In the genomic region with DNA sequence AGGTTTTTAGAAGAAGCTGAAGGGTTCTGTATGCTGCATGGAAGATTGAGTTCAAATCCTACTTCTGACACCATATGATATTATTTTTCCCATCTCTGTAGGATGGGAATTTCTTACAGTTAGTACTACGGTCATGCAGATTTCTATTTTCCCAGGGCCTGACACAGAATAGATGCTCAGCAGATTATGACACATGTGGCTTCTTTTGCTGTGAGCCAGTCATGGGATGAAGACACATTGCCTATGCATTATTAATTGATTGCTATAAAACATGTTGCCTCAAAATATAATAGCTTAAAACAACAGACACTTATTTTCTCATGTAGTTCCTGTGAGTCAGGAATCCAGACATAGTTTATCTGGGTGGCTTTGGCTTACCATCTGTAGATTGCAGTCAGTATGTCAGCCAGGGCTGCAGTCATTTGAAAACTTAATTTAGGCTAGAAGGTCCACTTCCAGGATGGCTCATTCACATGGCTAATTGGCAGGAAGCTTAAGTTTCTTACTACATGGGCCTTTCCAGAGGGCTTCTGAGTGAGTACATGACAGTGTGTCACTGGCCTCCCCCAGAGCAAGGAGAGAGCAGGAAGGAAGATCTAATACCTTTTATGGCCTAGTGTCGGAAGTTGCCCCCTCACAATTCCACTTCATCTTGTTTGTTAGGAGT, we compare ENCODE assay signal across 11 cellular contexts. TPM values are rescaled to one million over a fixed set of nuclear protein-coding genes. Genes with fewer than 3 reads are reported as not detected.
DNase-seq lines count a peak whose midpoint lies in the region; ATAC-seq and TF ChIP-seq lines count a peak whose summit lies in the region.
"Had no signal": no experiment of that assay in that cellular context is flagged by ENCODE, and none has a peak within 500 bp of the region (broad histone marks: within the 10 kb centered on the region; RNA-seq: fewer than 3 reads in every experiment).

No MANE protein-coding gene starts in this region.

- no peaks in the 10 kb centered on the region for H3K27me3 Mint-ChIP-seq in activated T-helper 1 cell treated with anti-CD3 and anti-CD28 coated beads, Interleukin-12 subunit alpha, Interleukin-12 subunit beta, Interleukin-2, Interleukin-4 antibody, amounts not matched to agents 30 ng/mL and 10 ng/mL and 1 ng/mL, durations not matched to agents 14 hours and 24 hours and 36 hours (ENCODE audit: insufficient read depth)

- ATAC-seq in GM21526 (IDR thresholded peaks at IDR 0.05; ENCODE audit: low FRiP score, unreplicated experiment) = no peak

- H3K9ac ChIP-seq in colonic mucosa (ENCODE audit: low read depth in 2 of 2, low read length in 2 of 2) = no peak overlapping the region

- no peaks in the 10 kb centered on the region for H3K27me3 ChIP-seq in colonic mucosa

- H3K4me1 ChIP-seq in colonic mucosa = peaks cover 6% of the 10 kb centered on the region
- H3K4me1 ChIP-seq: HAP-1 had no signal

- H3K36me3 ChIP-seq in colonic mucosa = no peaks in the 10 kb centered on the region

- H3K27ac Mint-ChIP-seq in activated T-helper 1 cell treated with anti-CD3 and anti-CD28 coated beads, Interleukin-12 subunit alpha, Interleukin-12 subunit beta, Interleukin-2, Interleukin-4 antibody, amounts not matched to agents 30 ng/mL and 10 ng/mL and 1 ng/mL, durations not matched to agents 14 hours and 24 hours and 36 hours = peak overlapping the region; percentile 76

- H3K4me3 ChIP-seq in colonic mucosa = no peak overlapping the region
- H3K4me3 ChIP-seq: HAP-1 had no signal

- H3K36me3 Mint-ChIP-seq in activated T-helper 1 cell treated with anti-CD3 and anti-CD28 coated beads, Interleukin-12 subunit alpha, Interleukin-12 subunit beta, Interleukin-2, Interleukin-4 antibody, amounts not matched to agents 30 ng/mL and 10 ng/mL and 1 ng/mL, durations not matched to agents 14 hours and 24 hours and 36 hours (ENCODE audit: low read depth) = peaks cover 48% of the 10 kb centered on the region

- peak; percentile 40 for DNase-seq in stimulated activated CD4-positive, alpha-beta T cell treated with anti-CD3 and anti-CD28 coated beads, Interleukin-1b, Interleukin-23, amount 100 ng/mL, for 48 hours
- no peak for DNase-seq in stimulated activated CD4-positive, alpha-beta T cell treated with anti-CD3 and anti-CD28 coated beads, Interleukin-12 subunit alpha, Interleukin-12 subunit beta, amount 100 ng/mL, for 4 hours
- DNase-seq in activated T-helper 1 cell treated with anti-CD3 and anti-CD28 coated beads, Interleukin-12 subunit alpha, Interleukin-12 subunit beta, Interleukin-2, Interleukin-4 antibody, amounts not matched to agents 30 ng/mL and 10 ng/mL and 1 ng/mL, durations not matched to agents 14 hours and 24 hours and 36 hours (ENCODE audit: low spot score) = no peak
- DNase-seq in iPS-NIHi7 (ENCODE audit: extremely low spot score) (peak; percentile 31), NCI-H1930 (lab: John Stamatoyannopoulos, UW) (no peak), colonic mucosa (no peak), HEK293T (ENCODE audit: extremely low spot score) (no peak)
- DNase-seq: activated CD4-positive, CD25-positive, alpha-beta regulatory T cell treated with anti-CD3 and anti-CD28 coated beads, Interleukin-2, amount 50 U/mL, for 72 hours; NCI-H1436 treated with DMSO at 0.1 percent for 48 hours had no signal

- no peaks in the 10 kb centered on the region for H3K9me3 ChIP-seq in colonic mucosa
- H3K9me3 ChIP-seq: HAP-1 had no signal

- POLR2A ChIA-PET in HEK293T (lab: Yijun Ruan, JAX) = interaction anchor here (0.8 to 1.5 kb wide), 2 partner anchors 19 to 30 kb away, joined by 3 to 4 read pairs; a partner anchor contains a TSS

- intact Hi-C loops in activated T-helper 1 cell treated with anti-CD3 and anti-CD28 coated beads, Interleukin-12 subunit alpha, Interleukin-12 subunit beta, Interleukin-2, Interleukin-4 antibody, amounts not matched to agents 30 ng/mL and 10 ng/mL and 1 ng/mL, durations not matched to agents 14 hours and 24 hours and 36 hours (cut with micrococcal nuclease) = loop anchor here (1.0 kb wide), 1 partner anchor 10 kb away; no protein-coding TSS in a partner anchor
- intact Hi-C loops in colonic mucosa (cut with DNase I) = no loop called here

- H3K4me1 Mint-ChIP-seq in activated T-helper 1 cell treated with anti-CD3 and anti-CD28 coated beads, Interleukin-12 subunit alpha, Interleukin-12 subunit beta, Interleukin-2, Interleukin-4 antibody, amounts not matched to agents 30 ng/mL and 10 ng/mL and 1 ng/mL, durations not matched to agents 14 hours and 24 hours and 36 hours (ENCODE audit: low read depth) = peaks cover 54% of the 10 kb centered on the region

- no peak for TF ChIP-seq CTCF in colonic mucosa (IDR thresholded peaks at IDR 0.05)

- CTCF ChIA-PET in HEK293T (lab: Yijun Ruan, JAX) = no interaction called here

- H3K4me3 Mint-ChIP-seq in activated T-helper 1 cell treated with anti-CD3 and anti-CD28 coated beads, Interleukin-12 subunit alpha, Interleukin-12 subunit beta, Interleukin-2, Interleukin-4 antibody, amounts not matched to agents 30 ng/mL and 10 ng/mL and 1 ng/mL, durations not matched to agents 14 hours and 24 hours and 36 hours = no peak overlapping the region

- H3K27ac ChIP-seq in colonic mucosa = no peak overlapping the region

- H3K9me3 Mint-ChIP-seq in activated T-helper 1 cell treated with anti-CD3 and anti-CD28 coated beads, Interleukin-12 subunit alpha, Interleukin-12 subunit beta, Interleukin-2, Interleukin-4 antibody, amounts not matched to agents 30 ng/mL and 10 ng/mL and 1 ng/mL, durations not matched to agents 14 hours and 24 hours and 36 hours = peaks cover 8% of the 10 kb centered on the region

TF ChIP-seq in HEK293T, 16 proteins besides CTCF, POLR2A, EP300 and RAD21:
- TF ChIP-seq SUZ12 (IDR thresholded peaks at IDR 0.05) = no peak
- no peak for TF ChIP-seq FOXM1 (IDR thresholded peaks at IDR 0.05; ENCODE audit: borderline replicate concordance)
- TF ChIP-seq FOXA1 (IDR thresholded peaks at IDR 0.05) = no peak
- TF ChIP-seq HDGF (IDR thresholded peaks at IDR 0.05; ENCODE audit: borderline replicate concordance) = no peak
- TF ChIP-seq ZNF384 (IDR thresholded peaks at IDR 0.05) = no peak
- TF ChIP-seq L3MBTL2 (conservative IDR thresholded peaks at IDR 0.05) = no peak

RNA-seq across cellular contexts. Expression of a gene that starts 29.5 kb away (rescaled TPM):
- 120 and 123 TPM in 2 replicates for total RNA-seq in activated T-helper 1 cell treated with anti-CD3 and anti-CD28 coated beads, Interleukin-12 subunit alpha, Interleukin-12 subunit beta, Interleukin-2, Interleukin-4 antibody, amounts not matched to agents 30 ng/mL and 10 ng/mL and 1 ng/mL, durations not matched to agents 14 hours and 24 hours and 36 hours
- total RNA-seq in colonic mucosa = 10 to 100 TPM; 80.6 to 85.5 TPM

Comparison
In these comparisons a context has a peak if more than half of its experiments do, and no peak if none do; other contexts are left out.
1. DNase-seq: peak in stimulated activated CD4-positive, alpha-beta T cell treated with anti-CD3 and anti-CD28 coated beads, Interleukin-1b, Interleukin-23, amount 100 ng/mL, for 48 hours (single experiment) and iPS-NIHi7 (single experiment); none in stimulated activated CD4-positive, alpha-beta T cell treated with anti-CD3 and anti-CD28 coated beads, Interleukin-12 subunit alpha, Interleukin-12 subunit beta, amount 100 ng/mL, for 4 hours (single experiment), activated T-helper 1 cell treated with anti-CD3 and anti-CD28 coated beads, Interleukin-12 subunit alpha, Interleukin-12 subunit beta, Interleukin-2, Interleukin-4 antibody, amounts not matched to agents 30 ng/mL and 10 ng/mL and 1 ng/mL, durations not matched to agents 14 hours and 24 hours and 36 hours (single experiment), NCI-H1930 (0 of 2), colonic mucosa (single experiment) and HEK293T (single experiment).